In genomic region chr6:129280719-129281118, GRCh38 we compare ENCODE assay signal across 2 cellular contexts.
TF ChIP-seq lines count a peak whose summit lies in the region.

No MANE protein-coding gene starts in this region.

TF ChIP-seq in liver, 16 proteins besides CTCF, POLR2A, EP300 and RAD21 (continued from another document):
- peak; percentile 84 for TF ChIP-seq REST (IDR thresholded peaks at IDR 0.05)

TF ChIP-seq in HepG2, 621 proteins besides CTCF, POLR2A, EP300 and RAD21 (continued from another document):
- TF ChIP-seq JDP2 (CRISPR knock-in tag; IDR thresholded peaks at IDR 0.05; ENCODE audit: borderline replicate concordance) (no peak), NFRKB (IDR thresholded peaks at IDR 0.05) (no peak)
- TF ChIP-seq, protein P1, sequence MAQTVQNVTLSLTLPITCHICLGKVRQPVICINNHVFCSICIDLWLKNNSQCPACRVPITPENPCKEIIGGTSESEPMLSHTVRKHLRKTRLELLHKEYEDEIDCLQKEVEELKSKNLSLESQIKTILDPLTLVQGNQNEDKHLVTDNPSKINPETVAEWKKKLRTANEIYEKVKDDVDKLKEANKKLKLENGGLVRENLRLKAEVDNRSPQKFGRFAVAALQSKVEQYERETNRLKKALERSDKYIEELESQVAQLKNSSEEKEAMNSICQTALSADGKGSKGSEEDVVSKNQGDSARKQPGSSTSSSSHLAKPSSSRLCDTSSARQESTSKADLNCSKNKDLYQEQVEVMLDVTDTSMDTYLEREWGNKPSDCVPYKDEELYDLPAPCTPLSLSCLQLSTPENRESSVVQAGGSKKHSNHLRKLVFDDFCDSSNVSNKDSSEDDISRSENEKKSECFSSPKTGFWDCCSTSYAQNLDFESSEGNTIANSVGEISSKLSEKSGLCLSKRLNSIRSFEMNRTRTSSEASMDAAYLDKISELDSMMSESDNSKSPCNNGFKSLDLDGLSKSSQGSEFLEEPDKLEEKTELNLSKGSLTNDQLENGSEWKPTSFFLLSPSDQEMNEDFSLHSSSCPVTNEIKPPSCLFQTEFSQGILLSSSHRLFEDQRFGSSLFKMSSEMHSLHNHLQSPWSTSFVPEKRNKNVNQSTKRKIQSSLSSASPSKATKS (CRISPR knock-in tag; IDR thresholded peaks at IDR 0.05), result no peak
- TF ChIP-seq, protein P2, sequence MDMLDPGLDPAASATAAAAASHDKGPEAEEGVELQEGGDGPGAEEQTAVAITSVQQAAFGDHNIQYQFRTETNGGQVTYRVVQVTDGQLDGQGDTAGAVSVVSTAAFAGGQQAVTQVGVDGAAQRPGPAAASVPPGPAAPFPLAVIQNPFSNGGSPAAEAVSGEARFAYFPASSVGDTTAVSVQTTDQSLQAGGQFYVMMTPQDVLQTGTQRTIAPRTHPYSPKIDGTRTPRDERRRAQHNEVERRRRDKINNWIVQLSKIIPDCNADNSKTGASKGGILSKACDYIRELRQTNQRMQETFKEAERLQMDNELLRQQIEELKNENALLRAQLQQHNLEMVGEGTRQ (IDR thresholded peaks at IDR 0.05; ENCODE audit: low read depth, low read length), result no peak
- TF ChIP-seq, protein P2 (CRISPR knock-in tag; IDR thresholded peaks at IDR 0.05; ENCODE audit: borderline replicate concordance), result no peak
- TF ChIP-seq, protein P3, sequence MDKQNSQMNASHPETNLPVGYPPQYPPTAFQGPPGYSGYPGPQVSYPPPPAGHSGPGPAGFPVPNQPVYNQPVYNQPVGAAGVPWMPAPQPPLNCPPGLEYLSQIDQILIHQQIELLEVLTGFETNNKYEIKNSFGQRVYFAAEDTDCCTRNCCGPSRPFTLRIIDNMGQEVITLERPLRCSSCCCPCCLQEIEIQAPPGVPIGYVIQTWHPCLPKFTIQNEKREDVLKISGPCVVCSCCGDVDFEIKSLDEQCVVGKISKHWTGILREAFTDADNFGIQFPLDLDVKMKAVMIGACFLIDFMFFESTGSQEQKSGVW (CRISPR knock-in tag; IDR thresholded peaks at IDR 0.05; ENCODE audit: borderline replicate concordance), result no peak
- TF ChIP-seq, protein P4, sequence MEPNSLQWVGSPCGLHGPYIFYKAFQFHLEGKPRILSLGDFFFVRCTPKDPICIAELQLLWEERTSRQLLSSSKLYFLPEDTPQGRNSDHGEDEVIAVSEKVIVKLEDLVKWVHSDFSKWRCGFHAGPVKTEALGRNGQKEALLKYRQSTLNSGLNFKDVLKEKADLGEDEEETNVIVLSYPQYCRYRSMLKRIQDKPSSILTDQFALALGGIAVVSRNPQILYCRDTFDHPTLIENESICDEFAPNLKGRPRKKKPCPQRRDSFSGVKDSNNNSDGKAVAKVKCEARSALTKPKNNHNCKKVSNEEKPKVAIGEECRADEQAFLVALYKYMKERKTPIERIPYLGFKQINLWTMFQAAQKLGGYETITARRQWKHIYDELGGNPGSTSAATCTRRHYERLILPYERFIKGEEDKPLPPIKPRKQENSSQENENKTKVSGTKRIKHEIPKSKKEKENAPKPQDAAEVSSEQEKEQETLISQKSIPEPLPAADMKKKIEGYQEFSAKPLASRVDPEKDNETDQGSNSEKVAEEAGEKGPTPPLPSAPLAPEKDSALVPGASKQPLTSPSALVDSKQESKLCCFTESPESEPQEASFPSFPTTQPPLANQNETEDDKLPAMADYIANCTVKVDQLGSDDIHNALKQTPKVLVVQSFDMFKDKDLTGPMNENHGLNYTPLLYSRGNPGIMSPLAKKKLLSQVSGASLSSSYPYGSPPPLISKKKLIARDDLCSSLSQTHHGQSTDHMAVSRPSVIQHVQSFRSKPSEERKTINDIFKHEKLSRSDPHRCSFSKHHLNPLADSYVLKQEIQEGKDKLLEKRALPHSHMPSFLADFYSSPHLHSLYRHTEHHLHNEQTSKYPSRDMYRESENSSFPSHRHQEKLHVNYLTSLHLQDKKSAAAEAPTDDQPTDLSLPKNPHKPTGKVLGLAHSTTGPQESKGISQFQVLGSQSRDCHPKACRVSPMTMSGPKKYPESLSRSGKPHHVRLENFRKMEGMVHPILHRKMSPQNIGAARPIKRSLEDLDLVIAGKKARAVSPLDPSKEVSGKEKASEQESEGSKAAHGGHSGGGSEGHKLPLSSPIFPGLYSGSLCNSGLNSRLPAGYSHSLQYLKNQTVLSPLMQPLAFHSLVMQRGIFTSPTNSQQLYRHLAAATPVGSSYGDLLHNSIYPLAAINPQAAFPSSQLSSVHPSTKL (CRISPR knock-in tag; IDR thresholded peaks at IDR 0.05), result no peak
